ENCODE assay signal across 1 cellular context in the genomic region with DNA sequence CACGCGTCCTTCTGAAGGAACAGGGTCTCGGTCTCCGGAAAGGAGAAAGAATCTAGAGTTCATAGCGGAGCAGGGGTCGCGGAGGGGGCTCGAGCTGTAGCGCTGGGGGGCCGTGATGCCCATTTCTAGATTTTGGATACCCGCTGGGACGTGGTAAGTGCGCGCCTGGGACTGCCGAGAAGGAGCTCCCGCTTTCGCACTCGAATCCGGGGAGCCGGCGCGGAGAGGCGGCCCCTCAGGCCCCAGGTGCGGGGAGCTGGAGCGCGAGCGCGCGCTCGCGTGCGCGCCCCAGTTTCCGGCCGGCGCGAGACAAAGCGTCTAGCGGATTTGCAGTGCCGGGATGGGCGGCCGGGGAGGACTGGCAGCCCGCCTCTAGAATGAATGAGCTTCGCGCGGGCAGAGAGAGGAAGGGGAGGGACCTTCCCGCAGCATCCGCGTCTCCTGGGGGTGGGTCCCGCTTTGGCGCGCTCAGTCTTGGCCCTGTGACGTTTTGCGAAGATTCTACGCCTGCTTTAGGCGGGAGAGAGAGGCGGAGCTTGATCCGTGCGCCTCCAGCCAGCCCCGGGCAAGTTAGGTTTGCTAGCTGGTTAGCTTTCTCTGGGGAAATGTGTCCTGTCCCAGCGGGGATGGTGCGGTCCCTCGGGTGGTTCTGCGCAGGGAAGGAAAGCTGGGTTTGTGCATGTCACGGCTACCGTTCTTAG.
A peak's percentile ranks its signal among the peaks of the same experiment; 100 is the strongest.
TF ChIP-seq lines count a peak whose summit lies in the region.

No MANE protein-coding gene starts in this region.

TF ChIP-seq in HEK293, 187 proteins besides CTCF, POLR2A, EP300 and RAD21 (continued from another document and continues in another):
- TF ChIP-seq ZNF280D (tag by site-specific recombination; IDR thresholded peaks at IDR 0.05), result no peak
- TF ChIP-seq, protein P1, sequence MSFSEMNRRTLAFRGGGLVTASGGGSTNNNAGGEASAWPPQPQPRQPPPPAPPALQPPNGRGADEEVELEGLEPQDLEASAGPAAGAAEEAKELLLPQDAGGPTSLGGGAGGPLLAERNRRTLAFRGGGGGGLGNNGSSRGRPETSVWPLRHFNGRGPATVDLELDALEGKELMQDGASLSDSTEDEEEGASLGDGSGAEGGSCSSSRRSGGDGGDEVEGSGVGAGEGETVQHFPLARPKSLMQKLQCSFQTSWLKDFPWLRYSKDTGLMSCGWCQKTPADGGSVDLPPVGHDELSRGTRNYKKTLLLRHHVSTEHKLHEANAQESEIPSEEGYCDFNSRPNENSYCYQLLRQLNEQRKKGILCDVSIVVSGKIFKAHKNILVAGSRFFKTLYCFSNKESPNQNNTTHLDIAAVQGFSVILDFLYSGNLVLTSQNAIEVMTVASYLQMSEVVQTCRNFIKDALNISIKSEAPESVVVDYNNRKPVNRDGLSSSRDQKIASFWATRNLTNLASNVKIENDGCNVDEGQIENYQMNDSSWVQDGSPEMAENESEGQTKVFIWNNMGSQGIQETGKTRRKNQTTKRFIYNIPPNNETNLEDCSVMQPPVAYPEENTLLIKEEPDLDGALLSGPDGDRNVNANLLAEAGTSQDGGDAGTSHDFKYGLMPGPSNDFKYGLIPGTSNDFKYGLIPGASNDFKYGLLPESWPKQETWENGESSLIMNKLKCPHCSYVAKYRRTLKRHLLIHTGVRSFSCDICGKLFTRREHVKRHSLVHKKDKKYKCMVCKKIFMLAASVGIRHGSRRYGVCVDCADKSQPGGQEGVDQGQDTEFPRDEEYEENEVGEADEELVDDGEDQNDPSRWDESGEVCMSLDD (tag by site-specific recombination; IDR thresholded peaks at IDR 0.05), result no peak; the same call in none of the 2 replicates
- no peak for TF ChIP-seq ZNF248 (tag by site-specific recombination; IDR thresholded peaks at IDR 0.05)
- no peak for TF ChIP-seq ZNF580 (tag by site-specific recombination; IDR thresholded peaks at IDR 0.05)
- no peak; the same call in 1 of the 2 replicates for TF ChIP-seq ZNF214 (tag by site-specific recombination; IDR thresholded peaks at IDR 0.05; ENCODE audit: borderline replicate concordance)
- peak; percentile 70 for TF ChIP-seq IKZF3 (tag by site-specific recombination; IDR thresholded peaks at IDR 0.05)
- TF ChIP-seq ZNF175 (tag by site-specific recombination; IDR thresholded peaks at IDR 0.05), result no peak
- no peak for TF ChIP-seq GLI4 (tag by site-specific recombination; IDR thresholded peaks at IDR 0.05)
- TF ChIP-seq ZNF544 (tag by site-specific recombination; IDR thresholded peaks at IDR 0.05), result no peak
- TF ChIP-seq, protein P2, sequence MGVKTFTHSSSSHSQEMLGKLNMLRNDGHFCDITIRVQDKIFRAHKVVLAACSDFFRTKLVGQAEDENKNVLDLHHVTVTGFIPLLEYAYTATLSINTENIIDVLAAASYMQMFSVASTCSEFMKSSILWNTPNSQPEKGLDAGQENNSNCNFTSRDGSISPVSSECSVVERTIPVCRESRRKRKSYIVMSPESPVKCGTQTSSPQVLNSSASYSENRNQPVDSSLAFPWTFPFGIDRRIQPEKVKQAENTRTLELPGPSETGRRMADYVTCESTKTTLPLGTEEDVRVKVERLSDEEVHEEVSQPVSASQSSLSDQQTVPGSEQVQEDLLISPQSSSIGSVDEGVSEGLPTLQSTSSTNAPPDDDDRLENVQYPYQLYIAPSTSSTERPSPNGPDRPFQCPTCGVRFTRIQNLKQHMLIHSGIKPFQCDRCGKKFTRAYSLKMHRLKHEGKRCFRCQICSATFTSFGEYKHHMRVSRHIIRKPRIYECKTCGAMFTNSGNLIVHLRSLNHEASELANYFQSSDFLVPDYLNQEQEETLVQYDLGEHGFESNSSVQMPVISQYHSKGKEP (tag by site-specific recombination; IDR thresholded peaks at IDR 0.05), result no peak
- no peak for TF ChIP-seq ZNF211 (tag by site-specific recombination; IDR thresholded peaks at IDR 0.05; ENCODE audit: low read depth)
- TF ChIP-seq SCRT1 (tag by site-specific recombination; IDR thresholded peaks at IDR 0.05; ENCODE audit: borderline replicate concordance), result no peak
- TF ChIP-seq ZNF626 (tag by site-specific recombination; IDR thresholded peaks at IDR 0.05), result no peak
- no peak for TF ChIP-seq SALL2 (tag by site-specific recombination; IDR thresholded peaks at IDR 0.05; ENCODE audit: borderline replicate concordance)
- TF ChIP-seq KLF8 (tag by site-specific recombination; IDR thresholded peaks at IDR 0.05), result peak; percentile 85
- TF ChIP-seq ZFP37 (tag by site-specific recombination; IDR thresholded peaks at IDR 0.05), result peak; percentile 83; the same call in 1 of the 2 replicates
- no peak for TF ChIP-seq ZNF416 (tag by site-specific recombination; IDR thresholded peaks at IDR 0.05)
- TF ChIP-seq ZNF112 (tag by site-specific recombination; IDR thresholded peaks at IDR 0.05), result no peak
- TF ChIP-seq ZNF654 (tag by site-specific recombination; IDR thresholded peaks at IDR 0.05; ENCODE audit: low read depth), result no peak
- TF ChIP-seq ZNF555 (tag by site-specific recombination; conservative IDR thresholded peaks at IDR 0.05), result no peak
- TF ChIP-seq ZNF571 (tag by site-specific recombination; IDR thresholded peaks at IDR 0.05), result no peak
- TF ChIP-seq ZNF623 (tag by site-specific recombination; IDR thresholded peaks at IDR 0.05), result no peak
- no peak for TF ChIP-seq ZFP3 (tag by site-specific recombination; IDR thresholded peaks at IDR 0.05; ENCODE audit: low read depth)
- TF ChIP-seq ZNF585B (tag by site-specific recombination; IDR thresholded peaks at IDR 0.05), result no peak
- TF ChIP-seq ZNF221 (tag by site-specific recombination; IDR thresholded peaks at IDR 0.05; ENCODE audit: borderline replicate concordance), result no peak
- TF ChIP-seq SP3 (tag by site-specific recombination; IDR thresholded peaks at IDR 0.05), result peak; percentile 94
- TF ChIP-seq KLF1 (tag by site-specific recombination; IDR thresholded peaks at IDR 0.05), result peak; percentile 30; the same call in 1 of the 2 replicates
- TF ChIP-seq ZNF423 (tag by site-specific recombination; IDR thresholded peaks at IDR 0.05), result peak; percentile 77
- no peak; the same call in 1 of the 2 replicates for TF ChIP-seq ZNF639 (tag by site-specific recombination; IDR thresholded peaks at IDR 0.05)
- TF ChIP-seq KLF9 (tag by site-specific recombination; IDR thresholded peaks at IDR 0.05; ENCODE audit: low read depth), result peak; percentile 69; the same call in 1 of the 2 replicates
- no peak for TF ChIP-seq ZNF138 (tag by site-specific recombination; IDR thresholded peaks at IDR 0.05; ENCODE audit: borderline replicate concordance)
- TF ChIP-seq ZNF518A (tag by site-specific recombination; conservative IDR thresholded peaks at IDR 0.05; ENCODE audit: low read depth), result no peak
- no peak for TF ChIP-seq ZBTB48 (tag by site-specific recombination; IDR thresholded peaks at IDR 0.05)
- 0 out of 2 replicates have a peak, but pooled peaks have one; percentile 71 for TF ChIP-seq ZNF335 (tag by site-specific recombination; conservative IDR thresholded peaks at IDR 0.05)
- no peak for TF ChIP-seq HOXD13 (CRISPR knock-in tag; IDR thresholded peaks at IDR 0.05; ENCODE audit: borderline replicate concordance)
- no peak for TF ChIP-seq TCF7L2 (IDR thresholded peaks at IDR 0.05; ENCODE audit: borderline replicate concordance, low read depth, low read length)
- TF ChIP-seq ZNF23 (tag by site-specific recombination; IDR thresholded peaks at IDR 0.05; ENCODE audit: borderline replicate concordance), result no peak
- TF ChIP-seq ZNF776 (tag by site-specific recombination; IDR thresholded peaks at IDR 0.05; ENCODE audit: borderline replicate concordance), result no peak
- TF ChIP-seq ZNF324 (tag by site-specific recombination; IDR thresholded peaks at IDR 0.05), result no peak; the same call in 1 of the 2 replicates
- no peak for TF ChIP-seq HOXA7 (CRISPR knock-in tag; IDR thresholded peaks at IDR 0.05; ENCODE audit: borderline replicate concordance)
- TF ChIP-seq ZNF302 (tag by site-specific recombination; IDR thresholded peaks at IDR 0.05; ENCODE audit: low read depth), result no peak
- no peak for TF ChIP-seq ZNF362 (tag by site-specific recombination; IDR thresholded peaks at IDR 0.05)
- 0 out of 2 replicates have a peak, but pooled peaks have one; percentile 50 for TF ChIP-seq ZNF366 (tag by site-specific recombination; conservative IDR thresholded peaks at IDR 0.05)
- TF ChIP-seq MEIS1 (CRISPR knock-in tag; IDR thresholded peaks at IDR 0.05; ENCODE audit: borderline replicate concordance), result no peak
- TF ChIP-seq ZNF529 (tag by site-specific recombination; IDR thresholded peaks at IDR 0.05; ENCODE audit: insufficient replicate concordance), result no peak
- no peak for TF ChIP-seq ZNF157 (tag by site-specific recombination; IDR thresholded peaks at IDR 0.05)
